In the genomic region with DNA sequence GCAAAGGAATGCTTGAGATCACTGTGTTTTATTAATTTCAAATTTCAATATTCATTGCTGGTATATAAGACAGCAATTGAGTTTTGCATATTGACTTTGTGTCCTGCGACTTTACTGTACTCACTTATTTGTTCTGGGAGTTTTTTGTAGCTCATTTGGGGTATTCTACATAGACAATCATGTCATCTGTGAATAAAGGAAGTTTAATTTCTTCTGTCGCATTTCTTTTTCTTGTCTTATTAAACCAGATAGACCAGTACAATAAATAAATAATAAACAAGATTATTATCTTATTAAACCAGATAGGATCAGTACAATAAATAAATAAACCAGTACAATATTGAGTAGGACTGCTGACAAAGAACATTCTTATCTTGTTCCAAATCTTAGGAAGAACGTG, we compare ENCODE assay signal across 29 cellular contexts.
"Had no signal": no experiment of that assay in that cellular context is flagged by ENCODE, and none has a peak within 500 bp of the region (broad histone marks: within the 10 kb centered on the region; RNA-seq: fewer than 3 reads in every experiment).

No MANE protein-coding gene starts in this region.

- H3K4me1 Mint-ChIP-seq: stimulated activated effector memory CD8-positive, alpha-beta T cell treated with anti-CD3 and anti-CD28 coated beads, Interleukin-12 subunit alpha, Interleukin-12 subunit beta, amount 100 ng/mL, for 72 hours; stimulated activated memory B cell treated with anti-CD40 and anti-IgM and Interleukin-4, amounts not matched to agents 10 μg/mL and 1 μg/mL and 100 μg/mL, for 72 hours; stimulated activated naive B cell treated with anti-CD40 and anti-IgM and Interleukin-4, amounts not matched to agents 10 μg/mL and 1 μg/mL and 100 μg/mL, for 72 hours; stimulated activated naive CD8-positive, alpha-beta T cell treated with anti-CD3 and anti-CD28 coated beads, Interleukin-15, amount 100 ng/mL, for 72 hours had no signal

- H3K36me3 ChIP-seq: stomach, suprapubic skin, thoracic aorta, thyroid gland, tibial artery, tibial nerve, transverse colon, upper lobe of left lung, upper lobe of right lung, uterus, vagina had no signal

- H3K36me3 Mint-ChIP-seq: stimulated activated effector memory CD8-positive, alpha-beta T cell treated with anti-CD3 and anti-CD28 coated beads, Interleukin-12 subunit alpha, Interleukin-12 subunit beta, amount 100 ng/mL, for 72 hours; stimulated activated memory B cell treated with anti-CD40 and anti-IgM and Interleukin-4, amounts not matched to agents 10 μg/mL and 1 μg/mL and 100 μg/mL, for 72 hours; stimulated activated naive B cell treated with anti-CD40 and anti-IgM and Interleukin-4, amounts not matched to agents 10 μg/mL and 1 μg/mL and 100 μg/mL, for 72 hours; type B pancreatic cell had no signal

- H3K27ac Mint-ChIP-seq: stimulated activated effector memory CD8-positive, alpha-beta T cell treated with anti-CD3 and anti-CD28 coated beads, Interleukin-12 subunit alpha, Interleukin-12 subunit beta, amount 100 ng/mL, for 72 hours; stimulated activated memory B cell treated with anti-CD40 and anti-IgM and Interleukin-4, amounts not matched to agents 10 μg/mL and 1 μg/mL and 100 μg/mL, for 72 hours; stimulated activated naive B cell treated with anti-CD40 and anti-IgM and Interleukin-4, amounts not matched to agents 10 μg/mL and 1 μg/mL and 100 μg/mL, for 72 hours; stimulated activated naive CD8-positive, alpha-beta T cell treated with anti-CD3 and anti-CD28 coated beads, Interleukin-15, amount 100 ng/mL, for 72 hours; stimulated activated naive CD8-positive, alpha-beta T cell treated with anti-CD3 and anti-CD28 coated beads, Interleukin-15, Interleukin-2, amounts not matched to agents 100 ng/mL and 50 ng/mL, for 24 hours; type B pancreatic cell had no signal

- H3K27ac ChIP-seq: stomach, suprapubic skin, testis, thoracic aorta, thyroid gland, tibial artery, tibial nerve, transverse colon, upper lobe of left lung, upper lobe of right lung, uterus, vagina had no signal

- H3K27me3 ChIP-seq: stomach, testis, thyroid gland, tibial nerve, transverse colon, upper lobe of left lung, upper lobe of right lung, uterus, vagina had no signal

- FAIRE-seq: urothelium cell line had no signal

- H3K4me1 ChIP-seq: stomach, suprapubic skin, testis, tibial artery, tibial nerve, transverse colon, upper lobe of left lung, upper lobe of right lung, uterus, vagina had no signal

- H3K4me3 Mint-ChIP-seq: stimulated activated effector memory CD8-positive, alpha-beta T cell treated with anti-CD3 and anti-CD28 coated beads, Interleukin-12 subunit alpha, Interleukin-12 subunit beta, amount 100 ng/mL, for 72 hours; stimulated activated memory B cell treated with anti-CD40 and anti-IgM and Interleukin-4, amounts not matched to agents 10 μg/mL and 1 μg/mL and 100 μg/mL, for 72 hours; stimulated activated naive B cell treated with anti-CD40 and anti-IgM and Interleukin-4, amounts not matched to agents 10 μg/mL and 1 μg/mL and 100 μg/mL, for 72 hours; stimulated activated naive CD8-positive, alpha-beta T cell treated with anti-CD3 and anti-CD28 coated beads, Interleukin-15, amount 100 ng/mL, for 72 hours; stimulated activated naive CD8-positive, alpha-beta T cell treated with anti-CD3 and anti-CD28 coated beads, Interleukin-15, Interleukin-2, amounts not matched to agents 100 ng/mL and 50 ng/mL, for 24 hours; type B pancreatic cell had no signal

- ATAC-seq: stimulated activated effector memory CD8-positive, alpha-beta T cell treated with anti-CD3 and anti-CD28 coated beads, Interleukin-12 subunit alpha, Interleukin-12 subunit beta, amount 100 ng/mL, for 72 hours; stimulated activated memory B cell treated with anti-CD40 and anti-IgM and Interleukin-4, amounts not matched to agents 10 μg/mL and 1 μg/mL and 100 μg/mL, for 72 hours; stimulated activated naive B cell treated with anti-CD40 and anti-IgM and Interleukin-4, amounts not matched to agents 10 μg/mL and 1 μg/mL and 100 μg/mL, for 72 hours; stimulated activated naive CD8-positive, alpha-beta T cell treated with anti-CD3 and anti-CD28 coated beads, Interleukin-15, amount 100 ng/mL, for 72 hours; stimulated activated naive CD8-positive, alpha-beta T cell treated with anti-CD3 and anti-CD28 coated beads, Interleukin-15, Interleukin-2, amounts not matched to agents 100 U/mL and 50 U/mL, for 24 hours; upper lobe of right lung had no signal

- H3K4me3 ChIP-seq: stomach, suprapubic skin, testis, thoracic aorta, thyroid gland, tibial artery, tibial nerve, transverse colon, upper lobe of left lung, upper lobe of right lung, uterus, vagina had no signal

- DNase-seq: stimulated activated CD4-positive, alpha-beta T cell treated with anti-CD3 and anti-CD28 coated beads, Interleukin-2, amount 100 ng/mL, for 48 hours; stimulated activated CD4-positive, alpha-beta T cell treated with anti-CD3 and anti-CD28 coated beads, Interleukin-4, amount 100 ng/mL, for 1 hour; stimulated activated CD4-positive, alpha-beta T cell treated with anti-CD3 and anti-CD28 coated beads, Interleukin-4, amount 100 ng/mL, for 24 hours; stimulated activated CD4-positive, alpha-beta T cell treated with anti-CD3 and anti-CD28 coated beads, Interleukin-4, amount 100 ng/mL, for 4 hours; stimulated activated CD8-positive, alpha-beta memory T cell treated with anti-CD3 and anti-CD28 coated beads, Interleukin-4, amount 100 ng/mL, for 48 hours; stimulated activated naive B cell treated with anti-CD40 and anti-IgM and Interleukin-4, amounts not matched to agents 10 μg/mL and 1 μg/mL and 100 μg/mL, for 72 hours; stimulated activated naive CD4-positive, alpha-beta T cell; stimulated activated naive CD4-positive, alpha-beta T cell treated with Interleukin-2 at 50 U/mL for 16 hours; stimulated activated naive CD8-positive, alpha-beta T cell treated with anti-CD3 and anti-CD28 coated beads, Interleukin-15, amount 100 ng/mL, for 72 hours; stimulated activated naive CD8-positive, alpha-beta T cell treated with anti-CD3 and anti-CD28 coated beads, Interleukin-15, Interleukin-2, amounts not matched to agents 100 U/mL and 50 U/mL, for 24 hours; stomach; substantia nigra; testis; thyroid gland; tibial artery; transverse colon; trophoblast cell; upper lobe of left lung; upper lobe of right lung; uterus had no signal

- H3K9me3 Mint-ChIP-seq: stimulated activated effector memory CD8-positive, alpha-beta T cell treated with anti-CD3 and anti-CD28 coated beads, Interleukin-12 subunit alpha, Interleukin-12 subunit beta, amount 100 ng/mL, for 72 hours; stimulated activated memory B cell treated with anti-CD40 and anti-IgM and Interleukin-4, amounts not matched to agents 10 μg/mL and 1 μg/mL and 100 μg/mL, for 72 hours; stimulated activated naive B cell treated with anti-CD40 and anti-IgM and Interleukin-4, amounts not matched to agents 10 μg/mL and 1 μg/mL and 100 μg/mL, for 72 hours; stimulated activated naive CD8-positive, alpha-beta T cell treated with anti-CD3 and anti-CD28 coated beads, Interleukin-15, amount 100 ng/mL, for 72 hours; stimulated activated naive CD8-positive, alpha-beta T cell treated with anti-CD3 and anti-CD28 coated beads, Interleukin-15, Interleukin-2, amounts not matched to agents 100 ng/mL and 50 ng/mL, for 24 hours had no signal

- H3K9me3 ChIP-seq: stomach, suprapubic skin, testis, thoracic aorta, thyroid gland, tibial artery, tibial nerve, transverse colon, upper lobe of left lung, upper lobe of right lung, uterus, vagina had no signal
